Comparison of ENCODE assay signal across 17 cellular contexts in genomic region chr3:170768334-170768801, GRCh38.
DNase-seq lines count a peak whose midpoint lies in the region; ATAC-seq and TF ChIP-seq lines count a peak whose summit lies in the region.
"Had no signal": no experiment of that assay in that cellular context is flagged by ENCODE, and none has a peak within 500 bp of the region (broad histone marks: within the 10 kb centered on the region; RNA-seq: fewer than 3 reads in every experiment).

No MANE protein-coding gene starts in this region.

- no peaks in the 10 kb centered on the region for H3K9me3 Mint-ChIP-seq in activated T-helper 17 cell treated with anti-CD3 and anti-CD28 coated beads, Interleukin-2, amount 50 U/mL, for 72 hours
- H3K9me3 Mint-ChIP-seq in immature natural killer cell: peaks cover 0 to 2% (median 0%) of the 10 kb centered on the region in 6 donors
- H3K9me3 Mint-ChIP-seq: naive thymus-derived CD8-positive, alpha-beta T cell had no signal

- DNase-seq in mammary epithelial cell: peak; percentile 20
- DNase-seq in breast epithelium (ENCODE audit: low spot score in 2 of 2): no peak
- DNase-seq in immature natural killer cell: peak; percentile 55 to 64 (median 57)
- peak; percentile 18 to 33 for DNase-seq in tibial nerve (ENCODE audit: low spot score in 2 of 2)
- no peak for DNase-seq in NCI-H1694 treated with DMSO at 0.1 percent for 48 hours (lab: John Stamatoyannopoulos, UW)
- no peak for DNase-seq in HPDE6-E6E7 (ENCODE audit: extremely low spot score)
- DNase-seq: activated CD4-positive, alpha-beta T cell treated with anti-CD3 and anti-CD28 coated beads for 36 hours; activated naive CD4-positive, alpha-beta T cell; effector CD8-positive, alpha-beta T cell; GDM1; naive thymus-derived CD8-positive, alpha-beta T cell; NCI-H187 treated with DMSO at 0.1 percent for 48 hours; Right ventricle myocardium superior had no signal

- intact Hi-C loops in mammary epithelial cell (cut with micrococcal nuclease) (no loop called here), breast epithelium (cut with DNase I; ENCODE audit: low total_unique reads) (no loop called here)

- H3K9me3 ChIP-seq in mammary epithelial cell (replicated peaks; ENCODE audit: insufficient read depth, low read length): no peaks in the 10 kb centered on the region
- H3K9me3 ChIP-seq in breast epithelium: no peaks in the 10 kb centered on the region
- H3K9me3 ChIP-seq in tibial nerve: no peaks in the 10 kb centered on the region
- H3K9me3 ChIP-seq: suprapubic skin had no signal

- TF ChIP-seq POLR2A in breast epithelium (IDR thresholded peaks at IDR 0.05) (no peak), tibial nerve (IDR thresholded peaks at IDR 0.05) (no peak)

- TF ChIP-seq CTCF in mammary epithelial cell (conservative IDR thresholded peaks at IDR 0.05 in 1 of 2, IDR thresholded peaks at IDR 0.05 in 1 of 2; ENCODE audit: extremely low read depth in 1 of 2, insufficient read depth in 1 of 2, low read depth in 1 of 2, low read length in 2 of 2): no peak
- TF ChIP-seq CTCF in breast epithelium (IDR thresholded peaks at IDR 0.05): no peak
- no peak for TF ChIP-seq CTCF in tibial nerve (IDR thresholded peaks at IDR 0.05)

- no peak overlapping the region for H3K4me2 ChIP-seq in mammary epithelial cell (ENCODE audit: insufficient read depth, low read depth, low read length)

- no peak overlapping the region for H3K9ac ChIP-seq in mammary epithelial cell (ENCODE audit: insufficient read depth, low read length)

- H3K27ac Mint-ChIP-seq in activated T-helper 17 cell treated with anti-CD3 and anti-CD28 coated beads, Interleukin-2, amount 50 U/mL, for 72 hours: no peak overlapping the region
- H3K27ac Mint-ChIP-seq in immature natural killer cell: peak overlapping the region; percentile 19 to 76 (median 64)
- H3K27ac Mint-ChIP-seq: activated CD4-positive, alpha-beta T cell treated with anti-CD3 and anti-CD28 coated beads for 36 hours; naive thymus-derived CD8-positive, alpha-beta T cell had no signal

- CTCF ChIA-PET in mammary epithelial cell (lab: Charles Lee; ENCODE audit: low non-redundant PET): no interaction called here

- H3K79me2 ChIP-seq in mammary epithelial cell (ENCODE audit: insufficient read depth, low read length): no peaks in the 10 kb centered on the region

- H3K4me3 Mint-ChIP-seq in activated T-helper 17 cell treated with anti-CD3 and anti-CD28 coated beads, Interleukin-2, amount 50 U/mL, for 72 hours: no peak overlapping the region
- H3K4me3 Mint-ChIP-seq in immature natural killer cell: peak overlapping the region; percentile 58 to 83 (median 73)
- H3K4me3 Mint-ChIP-seq: activated CD4-positive, alpha-beta T cell treated with anti-CD3 and anti-CD28 coated beads for 36 hours; naive thymus-derived CD8-positive, alpha-beta T cell had no signal

- no peaks in the 10 kb centered on the region for H4K20me1 ChIP-seq in mammary epithelial cell (ENCODE audit: insufficient read depth, low read length)

- dilution Hi-C loops in mammary epithelial cell (cut with HindIII; ENCODE audit: low sequenced_read_pairs): no loop called here

- H3K4me1 Mint-ChIP-seq in activated T-helper 17 cell treated with anti-CD3 and anti-CD28 coated beads, Interleukin-2, amount 50 U/mL, for 72 hours: no peaks in the 10 kb centered on the region
- H3K4me1 Mint-ChIP-seq in immature natural killer cell: peaks cover 36 to 47% of the 10 kb centered on the region in 2 donors
- H3K4me1 Mint-ChIP-seq: activated CD4-positive, alpha-beta T cell treated with anti-CD3 and anti-CD28 coated beads for 36 hours; naive thymus-derived CD8-positive, alpha-beta T cell had no signal

- no peak for TF ChIP-seq EP300 in tibial nerve (IDR thresholded peaks at IDR 0.05)

- BruUV-seq in mammary epithelial cell (replicated peaks; lab: Mats Ljungman, UMichigan): no TSS peak

- no peaks in the 10 kb centered on the region for H3K36me3 ChIP-seq in mammary epithelial cell (ENCODE audit: insufficient read depth, low read length)
- H3K36me3 ChIP-seq in breast epithelium: no peaks in the 10 kb centered on the region
- H3K36me3 ChIP-seq in tibial nerve: no peaks in the 10 kb centered on the region
- H3K36me3 ChIP-seq: suprapubic skin had no signal

- peak overlapping the region; percentile 25 for H2AFZ ChIP-seq in mammary epithelial cell (ENCODE audit: low read depth, low read length)

- no peaks in the 10 kb centered on the region for H3K4me1 ChIP-seq in mammary epithelial cell (ENCODE audit: insufficient read depth, low read length)
- no peaks in the 10 kb centered on the region for H3K4me1 ChIP-seq in breast epithelium
- peaks cover 0 to 22% (median 4%) of the 10 kb centered on the region in 4 donors for H3K4me1 ChIP-seq in tibial nerve
- H3K4me1 ChIP-seq: suprapubic skin had no signal

- no peaks in the 10 kb centered on the region for H3K36me3 Mint-ChIP-seq in activated T-helper 17 cell treated with anti-CD3 and anti-CD28 coated beads, Interleukin-2, amount 50 U/mL, for 72 hours (ENCODE audit: low read depth)
- no peaks in the 10 kb centered on the region for H3K36me3 Mint-ChIP-seq in immature natural killer cell
- H3K36me3 Mint-ChIP-seq: naive thymus-derived CD8-positive, alpha-beta T cell had no signal

- no peaks in the 10 kb centered on the region for H3K27me3 ChIP-seq in mammary epithelial cell (ENCODE audit: insufficient read depth, low read length)
- no peaks in the 10 kb centered on the region for H3K27me3 ChIP-seq in breast epithelium
- H3K27me3 ChIP-seq in tibial nerve: no peaks in the 10 kb centered on the region
- H3K27me3 ChIP-seq: suprapubic skin had no signal

- in situ Hi-C loops in mammary epithelial cell (cut with MboI; ENCODE audit: low sequenced_read_pairs in 2 of 2): no loop called here

- H3K27ac ChIP-seq in mammary epithelial cell (ENCODE audit: insufficient read depth, low read depth, low read length): no peak overlapping the region
- H3K27ac ChIP-seq in breast epithelium: peak overlapping the region in 1 of 2 donors; percentile 17
- H3K27ac ChIP-seq in tibial nerve: peak overlapping the region in 3 of 4 donors; percentile 40 to 74 (median 58)
- H3K27ac ChIP-seq: suprapubic skin had no signal

- peak; percentile 47 for ATAC-seq in activated T-helper 17 cell treated with anti-CD3 and anti-CD28 coated beads, Interleukin-2, amount 50 U/mL, for 72 hours (replicated peaks)
- ATAC-seq in GM18861 (IDR thresholded peaks at IDR 0.05; ENCODE audit: unreplicated experiment): no peak
- ATAC-seq: activated CD4-positive, alpha-beta T cell treated with anti-CD3 and anti-CD28 coated beads for 36 hours; HCT116; naive thymus-derived CD8-positive, alpha-beta T cell had no signal

- H3K4me3 ChIP-seq in mammary epithelial cell (replicated peaks in 1 of 3; ENCODE audit: insufficient read depth in 1 of 3, low read depth in 2 of 3, low read length in 3 of 3) (no peak overlapping the region), breast epithelium (no peak overlapping the region), tibial nerve (no peak overlapping the region)
- H3K4me3 ChIP-seq: suprapubic skin had no signal

- peaks cover 9% of the 10 kb centered on the region for H3K27me3 Mint-ChIP-seq in activated T-helper 17 cell treated with anti-CD3 and anti-CD28 coated beads, Interleukin-2, amount 50 U/mL, for 72 hours
- peaks cover 0 to 4% (median 2%) of the 10 kb centered on the region in 3 donors for H3K27me3 Mint-ChIP-seq in immature natural killer cell (ENCODE audit: low read depth in 3 of 3)

- 61% methylated on average over 2 of the region's 2 CpGs for WGBS in mammary epithelial cell (ENCODE audit: low coverage, missing lambda C conversion rate)
- WGBS in tibial nerve, 2 donors: 49 to 55% methylated on average over 2 of the region's 2 CpGs

Comparison
In these comparisons a context has a peak if more than half of its experiments do, and no peak if none do; other contexts are left out.
1. DNase-seq: peak in mammary epithelial cell (single experiment), immature natural killer cell (3 of 3) and tibial nerve (2 of 2); none in breast epithelium (0 of 2), NCI-H1694 treated with DMSO at 0.1 percent for 48 hours (single experiment) and HPDE6-E6E7 (single experiment).